Comparison of ENCODE assay signal across 13 cellular contexts in genomic region chr19:56177564-56178243, GRCh38.
DNase-seq lines count a peak whose midpoint lies in the region; ATAC-seq and TF ChIP-seq lines count a peak whose summit lies in the region.
"Had no signal": no experiment of that assay in that cellular context is flagged by ENCODE, and none has a peak within 500 bp of the region (broad histone marks: within the 10 kb centered on the region; RNA-seq: fewer than 3 reads in every experiment).

No MANE protein-coding gene starts in this region.

- H3K27ac ChIP-seq in HEK293 (ENCODE audit: extremely low read depth, low read depth, low read length) = no peak overlapping the region
- H3K27ac ChIP-seq: C4-2B had no signal

- H3K4me1 ChIP-seq in HEK293 (ENCODE audit: control insufficient read depth, insufficient read depth, low read length) = no peaks in the 10 kb centered on the region
- H3K4me1 ChIP-seq: BE2C had no signal

- TF ChIP-seq POLR2A in GM18505 (IDR thresholded peaks at IDR 0.05; ENCODE audit: borderline replicate concordance, extremely low read depth, insufficient read depth, insufficient read length) = no peak

- ATAC-seq in GM18868 (IDR thresholded peaks at IDR 0.05; ENCODE audit: unreplicated experiment) (no peak), GM18505 (IDR thresholded peaks at IDR 0.05; ENCODE audit: unreplicated experiment) (no peak)

- no peak for TF ChIP-seq CTCF in HEK293 (tag by site-specific recombination; IDR thresholded peaks at IDR 0.05)

- CTCF ChIA-PET in HEK293 (lab: Yijun Ruan, JAX) = interaction anchor here (0.6 to 2.9 kb wide), 9 partner anchors 14 to 912 kb away, joined by 3 to 10 read pairs (median 4); no protein-coding TSS in a partner anchor

- no peaks in the 10 kb centered on the region for H3K9me3 ChIP-seq in HEK293 (ENCODE audit: control insufficient read depth, insufficient read depth, low read depth, low read length)
- H3K9me3 ChIP-seq: BE2C had no signal

- POLR2A ChIA-PET in HEK293 (lab: Yijun Ruan, JAX) = no interaction called here

- H3K36me3 ChIP-seq in HEK293 (ENCODE audit: control insufficient read depth in 2 of 2, insufficient read depth in 1 of 2, low read length in 2 of 2) = no peaks in the 10 kb centered on the region
- H3K36me3 ChIP-seq: BE2C had no signal

- DNase-seq in NCI-H748 (lab: John Stamatoyannopoulos, UW; ENCODE audit: unreplicated experiment) (peak; percentile 26), NCI-H748 treated with DMSO at 0.1 percent for 48 hours (lab: John Stamatoyannopoulos, UW) (no peak), SW480 (ENCODE audit: low spot score) (peak; percentile 50)
- no peak for DNase-seq in activated effector memory CD4-positive, alpha-beta T cell treated with Interleukin-2 at 50 U/mL for 16 hours
- DNase-seq: BE2C; CD4-positive, alpha-beta memory T cell; DND-41; GDM1; H7 had no signal

- H3K4me3 ChIP-seq in HEK293 (ENCODE audit: low read depth, low read length) = no peak overlapping the region

TF ChIP-seq in HEK293, 187 proteins besides CTCF, POLR2A, EP300 and RAD21:
- TF ChIP-seq ZSCAN16 (tag by site-specific recombination; IDR thresholded peaks at IDR 0.05) = peak; percentile 61; the same call in 1 of the 2 replicates
- TF ChIP-seq ZNF660 (tag by site-specific recombination; IDR thresholded peaks at IDR 0.05) = 0 out of 2 replicates have a peak, but pooled peaks have one; percentile 20
- peak; percentile 62; the same call in 1 of the 2 replicates for TF ChIP-seq ZNF768 (tag by site-specific recombination; IDR thresholded peaks at IDR 0.05)
- peak; percentile 64 for TF ChIP-seq ZBTB21 (tag by site-specific recombination; IDR thresholded peaks at IDR 0.05)
- TF ChIP-seq ATF2 (tag by site-specific recombination; IDR thresholded peaks at IDR 0.05; ENCODE audit: low read depth) = peak; percentile 52
- no peak for TF ChIP-seq ZNF354C (tag by site-specific recombination; IDR thresholded peaks at IDR 0.05; ENCODE audit: borderline replicate concordance, low read depth)
- no peak for TF ChIP-seq ZSCAN23 (tag by site-specific recombination; IDR thresholded peaks at IDR 0.05)
- TF ChIP-seq ZBTB6 (tag by site-specific recombination; IDR thresholded peaks at IDR 0.05) = no peak
TF ChIP-seq in HEK293: peak in this region for 5.

Comparison
In these comparisons a context has a peak if more than half of its experiments do, and no peak if none do; other contexts are left out.
1. DNase-seq: peak in NCI-H748 (single experiment) and SW480 (single experiment); none in NCI-H748 treated with DMSO at 0.1 percent for 48 hours (single experiment) and activated effector memory CD4-positive, alpha-beta T cell treated with Interleukin-2 at 50 U/mL for 16 hours (single experiment).